In genomic region chr20:7272512-7272911, GRCh38 we compare ENCODE assay signal across 12 cellular contexts.
DNase-seq lines count a peak whose midpoint lies in the region; ATAC-seq and TF ChIP-seq lines count a peak whose summit lies in the region.
"Had no signal": no experiment of that assay in that cellular context is flagged by ENCODE, and none has a peak within 500 bp of the region (broad histone marks: within the 10 kb centered on the region; RNA-seq: fewer than 3 reads in every experiment).

No MANE protein-coding gene starts in this region.

- no peaks in the 10 kb centered on the region for H3K9me3 ChIP-seq in GM23248 (ENCODE audit: low read depth)
- H3K9me3 ChIP-seq: uterus had no signal

- H3K27ac ChIP-seq in GM23248 (no peak overlapping the region), mesendoderm (ENCODE audit: low read depth, low read length) (no peak overlapping the region)
- H3K27ac ChIP-seq: uterus had no signal

- no peak overlapping the region for H3K18ac ChIP-seq in mesendoderm (ENCODE audit: low read length)

- no peaks in the 10 kb centered on the region for H3K4me1 Mint-ChIP-seq in activated T-cell treated with anti-CD3 and anti-CD28 coated beads, Interleukin-2, amount 50 U/mL, for 72 hours (ENCODE audit: low read depth)
- H3K4me1 Mint-ChIP-seq: activated naive CD8-positive, alpha-beta T cell treated with anti-CD3 and anti-CD28 coated beads, Interleukin-2, amount 10 ng/mL, durations not matched to agents 7 days and 5 days had no signal

- H3K9me3 Mint-ChIP-seq in activated T-cell treated with anti-CD3 and anti-CD28 coated beads, Interleukin-2, amount 50 U/mL, for 72 hours: peaks cover 5 to 6% of the 10 kb centered on the region in 2 donors

- intact Hi-C loops in head of caudate nucleus (cut with DNase I): no loop called here

- 0 to 7% methylated on average over 1 of the region's 1 CpG for WGBS in GM23248 (ENCODE audit: low coverage in 1 of 2, low lambda C conversion rate in 2 of 2, missing lambda C conversion rate in 2 of 2), 2 experiments
- no CpG with 5 or more reads among the region's 1 CpG for WGBS in mesendoderm (ENCODE audit: extremely low coverage, insufficient coverage, low lambda C conversion rate)

- no peak overlapping the region for H4K8ac ChIP-seq in mesendoderm (ENCODE audit: low read depth, low read length)

- no peaks in the 10 kb centered on the region for H3K27me3 Mint-ChIP-seq in activated T-cell treated with anti-CD3 and anti-CD28 coated beads, Interleukin-2, amount 50 U/mL, for 72 hours (ENCODE audit: low read depth)
- H3K27me3 Mint-ChIP-seq: activated naive CD8-positive, alpha-beta T cell treated with anti-CD3 and anti-CD28 coated beads, Interleukin-2, amount 10 ng/mL, durations not matched to agents 7 days and 5 days had no signal

- H4K5ac ChIP-seq in mesendoderm (ENCODE audit: low read length): no peak overlapping the region

- H3K4me1 ChIP-seq in GM23248 (ENCODE audit: insufficient read depth): no peaks in the 10 kb centered on the region
- H3K4me1 ChIP-seq in mesendoderm (ENCODE audit: control insufficient read depth, low read depth, low read length): peaks cover 2% of the 10 kb centered on the region
- H3K4me1 ChIP-seq: uterus had no signal

- peak; percentile 22 for TF ChIP-seq CTCF in cardiac fibroblast (IDR thresholded peaks at IDR 0.05; ENCODE audit: low read depth, low read length)

- H2BK15ac ChIP-seq in mesendoderm (replicated peaks; ENCODE audit: low read depth): no peak overlapping the region

- H3K27ac Mint-ChIP-seq in activated T-cell treated with anti-CD3 and anti-CD28 coated beads, Interleukin-2, amount 50 U/mL, for 72 hours: no peak overlapping the region
- H3K27ac Mint-ChIP-seq: activated naive CD8-positive, alpha-beta T cell treated with anti-CD3 and anti-CD28 coated beads, Interleukin-2, amount 10 ng/mL, durations not matched to agents 7 days and 5 days had no signal

- ATAC-seq in activated T-cell treated with anti-CD3 and anti-CD28 coated beads, Interleukin-2, amount 50 U/mL, for 72 hours (replicated peaks in 1 of 2): no peak
- no peak for ATAC-seq in HG02981 (IDR thresholded peaks at IDR 0.05; ENCODE audit: unreplicated experiment)

- no peak overlapping the region for H3K4ac ChIP-seq in mesendoderm (ENCODE audit: low read depth, low read length)

- DNase-seq in GM23248 (peak; percentile 5), NCI-H524 (lab: John Stamatoyannopoulos, UW) (peak; percentile 76 to 90), cardiac fibroblast (ENCODE audit: low read depth in 2 of 2) (peak in 1 of 2 donors; percentile 14), mesendoderm (peak; percentile 58), HUDEP-2 (lab: John Stamatoyannopoulos, UW; ENCODE audit: unreplicated experiment in 76 of 76) (no peak), head of caudate nucleus (no peak)
- no peak for DNase-seq in activated T-cell treated with anti-CD3 and anti-CD28 coated beads, Interleukin-2, amount 50 U/mL, for 72 hours
- DNase-seq: activated CD4-positive, alpha-beta T cell treated with anti-CD3 and anti-CD28 coated beads for 48 hours; activated naive CD8-positive, alpha-beta T cell treated with anti-CD3 and anti-CD28 coated beads, Interleukin-2, amount 10 ng/mL, durations not matched to agents 7 days and 5 days; H7; uterus had no signal

- no peak overlapping the region for H3K4me3 ChIP-seq in GM23248
- H3K4me3 ChIP-seq in cardiac fibroblast (replicated peaks in 1 of 2; ENCODE audit: low read depth in 2 of 2, low read length in 2 of 2): no peak overlapping the region
- no peak overlapping the region for H3K4me3 ChIP-seq in mesendoderm (ENCODE audit: low read length)
- H3K4me3 ChIP-seq: uterus had no signal

- no peak overlapping the region for H3K23ac ChIP-seq in mesendoderm (ENCODE audit: low read length)

- H3K79me2 ChIP-seq in GM23248 (ENCODE audit: insufficient read depth) (no peaks in the 10 kb centered on the region), mesendoderm (ENCODE audit: control insufficient read depth, insufficient read depth, low read length) (no peaks in the 10 kb centered on the region)

- H3K56ac ChIP-seq in mesendoderm (ENCODE audit: low read length): no peak overlapping the region

- H3K36me3 Mint-ChIP-seq in activated T-cell treated with anti-CD3 and anti-CD28 coated beads, Interleukin-2, amount 50 U/mL, for 72 hours (ENCODE audit: insufficient read depth in 2 of 2): no peaks in the 10 kb centered on the region
- H3K36me3 Mint-ChIP-seq: activated naive CD8-positive, alpha-beta T cell treated with anti-CD3 and anti-CD28 coated beads, Interleukin-2, amount 10 ng/mL, durations not matched to agents 7 days and 5 days had no signal

- H3K4me2 ChIP-seq in GM23248 (ENCODE audit: unreplicated experiment) (no peak overlapping the region), mesendoderm (ENCODE audit: low read length) (no peak overlapping the region)

- no peaks in the 10 kb centered on the region; the same call in 1 of the 2 replicates for H3K27me3 ChIP-seq in GM23248 (replicated peaks; ENCODE audit: insufficient read depth)
- H3K27me3 ChIP-seq in mesendoderm (ENCODE audit: insufficient read depth, low read length, poor library complexity): no peaks in the 10 kb centered on the region
- H3K27me3 ChIP-seq: uterus had no signal

- no peak overlapping the region for H2AK5ac ChIP-seq in mesendoderm (ENCODE audit: low read length)

- no peaks in the 10 kb centered on the region for H3K79me1 ChIP-seq in mesendoderm (ENCODE audit: low read length)

- H3K9me2 ChIP-seq in GM23248 (ENCODE audit: insufficient read depth): no peaks in the 10 kb centered on the region

- H3K9ac ChIP-seq in GM23248 (no peak overlapping the region), mesendoderm (ENCODE audit: low read length) (no peak overlapping the region)

- in situ Hi-C loops in GM23248 (cut with MboI): no loop called here

- no peak overlapping the region for H2BK120ac ChIP-seq in mesendoderm (ENCODE audit: low read depth, low read length)

- no peaks in the 10 kb centered on the region for H3F3A ChIP-seq in GM23248 (ENCODE audit: insufficient read depth)

- H2BK5ac ChIP-seq in mesendoderm (ENCODE audit: low read length): no peak overlapping the region

- H3K4me3 Mint-ChIP-seq in activated T-cell treated with anti-CD3 and anti-CD28 coated beads, Interleukin-2, amount 50 U/mL, for 72 hours: no peak overlapping the region
- H3K4me3 Mint-ChIP-seq: activated naive CD8-positive, alpha-beta T cell treated with anti-CD3 and anti-CD28 coated beads, Interleukin-2, amount 10 ng/mL, durations not matched to agents 7 days and 5 days had no signal

- H2AFZ ChIP-seq in GM23248: no peak overlapping the region

- H3K36me3 ChIP-seq in GM23248 (ENCODE audit: low read depth): no peaks in the 10 kb centered on the region
- H3K36me3 ChIP-seq in mesendoderm (ENCODE audit: control insufficient read depth, insufficient read depth, low read length): no peaks in the 10 kb centered on the region
- H3K36me3 ChIP-seq: uterus had no signal

- H4K20me1 ChIP-seq in GM23248 (ENCODE audit: insufficient read depth): no peaks in the 10 kb centered on the region

Comparison
In these comparisons a context has a peak if more than half of its experiments do, and no peak if none do; other contexts are left out.
1. DNase-seq: peak in GM23248 (single experiment), NCI-H524 (2 of 2) and mesendoderm (single experiment); none in HUDEP-2 (0 of 76), activated T-cell treated with anti-CD3 and anti-CD28 coated beads, Interleukin-2, amount 50 U/mL, for 72 hours (0 of 2) and head of caudate nucleus (0 of 42).